In genomic region chr1:228964178-228964819, GRCh38 we compare ENCODE assay signal across 12 cellular contexts.
DNase-seq lines count a peak whose midpoint lies in the region; ATAC-seq, FAIRE-seq and TF ChIP-seq lines count a peak whose summit lies in the region.
"Had no signal": no experiment of that assay in that cellular context is flagged by ENCODE, and none has a peak within 500 bp of the region (broad histone marks: within the 10 kb centered on the region; RNA-seq: fewer than 3 reads in every experiment).

No MANE protein-coding gene starts in this region.

- H3K36me3 Mint-ChIP-seq in naive thymus-derived CD8-positive, alpha-beta T cell: no peaks in the 10 kb centered on the region
- H3K36me3 Mint-ChIP-seq: activated naive CD4-positive, alpha-beta T cell treated with anti-CD3 and anti-CD28 coated beads, Interleukin-2, amount 50 U/mL, for 24 hours had no signal

- H3K9me3 ChIP-seq in body of pancreas: no peaks in the 10 kb centered on the region
- H3K9me3 ChIP-seq in stomach: no peaks in the 10 kb centered on the region

- WGBS in body of pancreas, 2 donors: 51% methylated on average over 4 to 5 of the region's 5 CpGs
- 33 to 44% (median 42%) methylated on average over 5 of the region's 5 CpGs for WGBS in stomach, 5 donors

- H3K27me3 ChIP-seq in body of pancreas (no peaks in the 10 kb centered on the region), stomach (no peaks in the 10 kb centered on the region)

- H3K27ac ChIP-seq in body of pancreas: peak overlapping the region; percentile 57 to 76 (median 69)
- peak overlapping the region; percentile 30 to 76 (median 67) for H3K27ac ChIP-seq in stomach

- no peak for TF ChIP-seq EP300 in stomach (IDR thresholded peaks at IDR 0.05)

- FAIRE-seq in H54 (lab: Jason Lieb, UNC): no peak

- peaks cover 0 to 2% (median 0%) of the 10 kb centered on the region in 4 donors for H3K4me1 Mint-ChIP-seq in naive thymus-derived CD8-positive, alpha-beta T cell
- H3K4me1 Mint-ChIP-seq: activated naive CD4-positive, alpha-beta T cell treated with anti-CD3 and anti-CD28 coated beads, Interleukin-2, amount 50 U/mL, for 24 hours had no signal

- H3K4me1 ChIP-seq in body of pancreas (peaks cover 6% of the 10 kb centered on the region), stomach (peaks cover 8 to 19% (median 14%) of the 10 kb centered on the region in 4 donors)

- peak; percentile 82 for ATAC-seq in body of pancreas
- no peak for ATAC-seq in naive thymus-derived CD8-positive, alpha-beta T cell
- no peak for ATAC-seq in HG03432 (IDR thresholded peaks at IDR 0.05; ENCODE audit: unreplicated experiment)
- ATAC-seq: T-helper 17 cell had no signal

- H3K27me3 Mint-ChIP-seq in naive thymus-derived CD8-positive, alpha-beta T cell: no peaks in the 10 kb centered on the region
- H3K27me3 Mint-ChIP-seq: activated naive CD4-positive, alpha-beta T cell treated with anti-CD3 and anti-CD28 coated beads, Interleukin-2, amount 50 U/mL, for 24 hours; T-helper 17 cell had no signal

- intact Hi-C loops in body of pancreas (cut with DNase I): no loop called here
- intact Hi-C loops in stomach (cut with DNase I; ENCODE audit: low total_unique reads): no loop called here

- no peak overlapping the region for H3K27ac Mint-ChIP-seq in naive thymus-derived CD8-positive, alpha-beta T cell
- H3K27ac Mint-ChIP-seq: activated naive CD4-positive, alpha-beta T cell treated with anti-CD3 and anti-CD28 coated beads, Interleukin-2, amount 50 U/mL, for 24 hours; T-helper 17 cell had no signal

- H3K4me3 Mint-ChIP-seq in naive thymus-derived CD8-positive, alpha-beta T cell: no peak overlapping the region
- H3K4me3 Mint-ChIP-seq: activated naive CD4-positive, alpha-beta T cell treated with anti-CD3 and anti-CD28 coated beads, Interleukin-2, amount 50 U/mL, for 24 hours; T-helper 17 cell had no signal

- POLR2A ChIA-PET in naive thymus-derived CD8-positive, alpha-beta T cell (lab: Charles Lee): no interaction called here

- DNase-seq in H54 (ENCODE audit: insufficient read length, low spot score) (peak; percentile 51), body of pancreas (peak; percentile 28 to 40 (median 30)), islet precursor cell (peak; percentile 93), stomach (peak; percentile 37), C1 segment of cervical spinal cord (lab: John Stamatoyannopoulos, UW) (no peak), midbrain (lab: John Stamatoyannopoulos, UW) (no peak)
- DNase-seq in naive thymus-derived CD8-positive, alpha-beta T cell: no peak
- DNase-seq: NCI-H1092 treated with DMSO at 0.1 percent for 48 hours; stimulated activated naive CD4-positive, alpha-beta T cell treated with Interleukin-2 at 50 U/mL for 16 hours; T-helper 17 cell had no signal

- no peak for TF ChIP-seq CTCF in body of pancreas (IDR thresholded peaks at IDR 0.05)
- no peak for TF ChIP-seq CTCF in stomach (IDR thresholded peaks at IDR 0.05)

- no peak overlapping the region for H3K4me3 ChIP-seq in body of pancreas
- H3K4me3 ChIP-seq in stomach: no peak overlapping the region

- TF ChIP-seq POLR2A in H54 (IDR thresholded peaks at IDR 0.05; ENCODE audit: low read depth, low read length): no peak
- no peak for TF ChIP-seq POLR2A in body of pancreas (IDR thresholded peaks at IDR 0.05)
- TF ChIP-seq POLR2A in stomach (IDR thresholded peaks at IDR 0.05): no peak

- no peaks in the 10 kb centered on the region for H3K36me3 ChIP-seq in body of pancreas (replicated peaks in 1 of 2; ENCODE audit: insufficient read depth in 1 of 2, low read depth in 2 of 2)
- H3K36me3 ChIP-seq in stomach: no peaks in the 10 kb centered on the region

- no peaks in the 10 kb centered on the region for H3K9me3 Mint-ChIP-seq in naive thymus-derived CD8-positive, alpha-beta T cell
- H3K9me3 Mint-ChIP-seq: activated naive CD4-positive, alpha-beta T cell treated with anti-CD3 and anti-CD28 coated beads, Interleukin-2, amount 50 U/mL, for 24 hours had no signal

Comparison
In these comparisons a context has a peak if more than half of its experiments do, and no peak if none do; other contexts are left out.
1. DNase-seq: peak in H54 (single experiment), body of pancreas (4 of 4), islet precursor cell (single experiment) and stomach (single experiment); none in naive thymus-derived CD8-positive, alpha-beta T cell (0 of 10), C1 segment of cervical spinal cord (0 of 14) and midbrain (single experiment).